ENCODE assay signal across 15 cellular contexts in genomic region chr7:842436-843031, GRCh38. TPM values are rescaled to one million over a fixed set of nuclear protein-coding genes. Genes with fewer than 3 reads are reported as not detected.
DNase-seq lines count a peak whose midpoint lies in the region; ATAC-seq and TF ChIP-seq lines count a peak whose summit lies in the region.
"Had no signal": no experiment of that assay in that cellular context is flagged by ENCODE, and none has a peak within 500 bp of the region (broad histone marks: within the 10 kb centered on the region; RNA-seq: fewer than 3 reads in every experiment).

No MANE protein-coding gene starts in this region.

- CTCF ChIA-PET in A673 (lab: Charles Lee) = no interaction called here
- CTCF ChIA-PET in RWPE1 (lab: Yijun Ruan, JAX) = interaction anchor here (0.6 kb wide), 1 partner anchor 26 kb away, joined by 5 read pairs; no protein-coding TSS in a partner anchor

- no peaks in the 10 kb centered on the region for H3K4me1 ChIP-seq in A673 (ENCODE audit: insufficient read depth, low read length, poor library complexity, severe bottlenecking)
- H3K4me1 ChIP-seq in fibroblast of lung (ENCODE audit: control insufficient read depth, extremely low read depth, insufficient read depth, low read length) = peaks cover 2% of the 10 kb centered on the region
- H3K4me1 ChIP-seq in mucosa of rectum (ENCODE audit: control insufficient read depth in 2 of 2, insufficient read depth in 2 of 2, low read length in 2 of 2) = peaks cover 0 to 2% of the 10 kb centered on the region in 2 donors

- H3K27me3 ChIP-seq in A673 (replicated peaks; ENCODE audit: insufficient read depth, low read depth, low read length, poor library complexity) (no peaks in the 10 kb centered on the region), fibroblast of lung (ENCODE audit: control insufficient read depth, insufficient read depth, low read length) (no peaks in the 10 kb centered on the region), mucosa of rectum (ENCODE audit: control insufficient read depth in 2 of 2, insufficient read depth in 2 of 2, low read length in 2 of 2) (no peaks in the 10 kb centered on the region)
- H3K27me3 ChIP-seq: tibial nerve had no signal

- no peak for ATAC-seq in HG03342 (IDR thresholded peaks at IDR 0.05; ENCODE audit: unreplicated experiment)
- no peak for ATAC-seq in GM19467 (IDR thresholded peaks at IDR 0.05; ENCODE audit: unreplicated experiment)
- no peak for ATAC-seq in HG02870 (IDR thresholded peaks at IDR 0.05; ENCODE audit: unreplicated experiment)
- ATAC-seq: K562, sciatic nerve had no signal

- H3K9ac ChIP-seq in fibroblast of lung (ENCODE audit: insufficient read depth, low read length) (no peak overlapping the region), mucosa of rectum (ENCODE audit: low read depth in 1 of 2, low read length in 2 of 2) (no peak overlapping the region)

- H3K4me3 ChIP-seq in A673 (ENCODE audit: low read depth, low read length, poor library complexity, severe bottlenecking) (no peak overlapping the region), fibroblast of lung (replicated peaks in 1 of 4; ENCODE audit: control extremely low read depth in 1 of 4, insufficient read depth in 1 of 4, low read depth in 3 of 4, low read length in 4 of 4) (no peak overlapping the region), mucosa of rectum (ENCODE audit: low read length in 2 of 2) (no peak overlapping the region)
- H3K4me3 ChIP-seq: K562, tibial nerve had no signal

- intact Hi-C loops in A673 (cut with micrococcal nuclease; ENCODE audit: unreplicated experiment) = no loop called here

- POLR2A ChIA-PET in A673 (lab: Charles Lee; ENCODE audit: low non-redundant PET) (no interaction called here), RWPE1 (lab: Yijun Ruan, JAX; ENCODE audit: low non-redundant PET) (no interaction called here)

- H3K4me2 ChIP-seq in fibroblast of lung (ENCODE audit: extremely low read depth, insufficient read depth, low read length) = no peak overlapping the region

- TSS peak; percentile 26 for BruUV-seq in A673 (replicated peaks; lab: Mats Ljungman, UMichigan)

- H3K9me3 ChIP-seq in A673 (ENCODE audit: low read depth, low read length, poor library complexity, severe bottlenecking) = no peaks in the 10 kb centered on the region
- no peaks in the 10 kb centered on the region for H3K9me3 ChIP-seq in fibroblast of lung (ENCODE audit: control insufficient read depth, insufficient read depth, low read depth, low read length)
- no peaks in the 10 kb centered on the region for H3K9me3 ChIP-seq in mucosa of rectum (ENCODE audit: control insufficient read depth in 2 of 2, low read length in 2 of 2)
- H3K9me3 ChIP-seq: tibial nerve had no signal

- peaks cover 54% of the 10 kb centered on the region for H3K36me3 ChIP-seq in A673 (ENCODE audit: insufficient read depth, low read length, poor library complexity, severe bottlenecking)
- H3K36me3 ChIP-seq in fibroblast of lung (ENCODE audit: control insufficient read depth, insufficient read depth, low read length) = peaks cover 24% of the 10 kb centered on the region
- peaks cover 44 to 54% of the 10 kb centered on the region in 2 donors for H3K36me3 ChIP-seq in mucosa of rectum (ENCODE audit: control insufficient read depth in 2 of 2, insufficient read depth in 2 of 2, low read length in 2 of 2)

- H3K27ac ChIP-seq in A673 (ENCODE audit: low read depth, low read length, poor library complexity, severe bottlenecking) (no peak overlapping the region), RWPE1 (peak overlapping the region; percentile 38), fibroblast of lung (ENCODE audit: insufficient read depth, low read length) (peak overlapping the region; percentile 8), mucosa of rectum (ENCODE audit: low read depth in 2 of 2, low read length in 2 of 2) (peak overlapping the region; percentile 38 to 58)

- peaks cover 35% of the 10 kb centered on the region for H3K79me2 ChIP-seq in fibroblast of lung (ENCODE audit: control insufficient read depth, insufficient read depth, low read length)

- no peaks in the 10 kb centered on the region for H4K20me1 ChIP-seq in fibroblast of lung (ENCODE audit: control insufficient read depth, extremely low read depth, insufficient read depth, low read length)

- no peak overlapping the region for H2AFZ ChIP-seq in fibroblast of lung (ENCODE audit: low read length)

- DNase-seq in A673 (ENCODE audit: low spot score) (no peak), RWPE1 (ENCODE audit: low spot score) (no peak), fibroblast of lung (ENCODE audit: low read depth in 2 of 2) (no peak)
- DNase-seq in effector CD4-positive, alpha-beta T cell = no peak
- DNase-seq: activated CD4-positive, alpha-beta memory T cell treated with anti-CD3 and anti-CD28 coated beads, Interleukin-2, amount 10 ng/mL, durations not matched to agents 7 days and 5 days; effector memory CD4-positive, alpha-beta T cell; EL; NCI-H2029 treated with DMSO at 0.1 percent for 48 hours had no signal

- TF ChIP-seq CTCF in A673 (conservative IDR thresholded peaks at IDR 0.05; ENCODE audit: low read depth, low read length) = no peak
- no peak for TF ChIP-seq CTCF in RWPE1 (conservative IDR thresholded peaks at IDR 0.05; ENCODE audit: low read depth)
- no peak for TF ChIP-seq CTCF in fibroblast of lung (conservative IDR thresholded peaks at IDR 0.05 in 1 of 2, IDR thresholded peaks at IDR 0.05 in 1 of 2; ENCODE audit: low read depth in 1 of 2, low read length in 2 of 2)

RNA-seq across cellular contexts. Expression of gene SUN1, which starts 10.3 kb away (rescaled TPM):
- total RNA-seq in A673 (2021) (189 and 203 TPM in 2 replicates), fibroblast of lung (92.7 and 185 TPM in 2 replicates)
- polyA plus RNA-seq in fibroblast of lung = 157 and 220 TPM in 2 replicates
- polyA plus RNA-seq in fibroblast of lung (2012) = 88.9 and 139 TPM in 2 replicates
- polyA minus RNA-seq in fibroblast of lung (ENCODE audit: low replicate concordance) = 247 and 378 TPM in 2 replicates

RNA-seq across cellular contexts. Expression of gene GET4, which starts 33.8 kb away (rescaled TPM):
- 49.7 and 51.9 TPM in 2 replicates for total RNA-seq in A673 (2021)
- 21.6 and 23.1 TPM in 2 replicates for total RNA-seq in fibroblast of lung
- polyA plus RNA-seq in fibroblast of lung = 13.4 and 15.9 TPM in 2 replicates
- 18.0 and 26.5 TPM in 2 replicates for polyA plus RNA-seq in fibroblast of lung (2012)
- polyA minus RNA-seq in fibroblast of lung (ENCODE audit: low replicate concordance) = 1.3 and 6.9 TPM in 2 replicates
